Comparison of ENCODE assay signal across 20 cellular contexts in genomic region chr6:166019214-166019613, GRCh38.
DNase-seq lines count a peak whose midpoint lies in the region; ATAC-seq and TF ChIP-seq lines count a peak whose summit lies in the region.
"Had no signal": no experiment of that assay in that cellular context is flagged by ENCODE, and none has a peak within 500 bp of the region (broad histone marks: within the 10 kb centered on the region; RNA-seq: fewer than 3 reads in every experiment).

No MANE protein-coding gene starts in this region.

- peak; percentile 43 for DNase-seq in activated CD4-positive, alpha-beta T cell treated with anti-CD3 and anti-CD28 coated beads, Interleukin-2, amount 10 ng/mL, durations not matched to agents 24 days and 14 days
- no peak for DNase-seq in activated CD4-positive, alpha-beta T cell treated with anti-CD3 and anti-CD28 coated beads, Interleukin-2, amount 10 ng/mL, durations not matched to agents 7 days and 5 days
- DNase-seq in esophagus muscularis mucosa (ENCODE audit: extremely low spot score) (peak; percentile 77), osteocyte (ENCODE audit: extremely low spot score, unreplicated experiment) (peak; percentile 67), esophagus squamous epithelium (lab: John Stamatoyannopoulos, UW) (no peak), smooth muscle cell (lab: John Stamatoyannopoulos, UW; ENCODE audit: unreplicated experiment) (no peak)
- no peak for DNase-seq in activated CD8-positive, alpha-beta memory T cell treated with anti-CD3 and anti-CD28 coated beads, Interleukin-2, amount 50 U/mL, for 4 hours
- DNase-seq: Caco-2; CD4-positive, CD25-positive, alpha-beta regulatory T cell; CD8-positive, alpha-beta T cell; DMS153; DND-41; GM23248; H7; HCEC 1CT had no signal

- H3K27ac ChIP-seq in esophagus muscularis mucosa (replicated peaks in 1 of 4) (no peak overlapping the region), esophagus squamous epithelium (no peak overlapping the region), smooth muscle cell (ENCODE audit: low read depth) (no peak overlapping the region)
- H3K27ac ChIP-seq: 22Rv1, BLaER1, C4-2B, GM23248 had no signal

- POLR2A ChIA-PET in activated CD4-positive, alpha-beta T cell treated with anti-CD3 and anti-CD28 coated beads, Interleukin-2, amount 10 ng/mL, durations not matched to agents 7 days and 5 days (lab: Charles Lee), result no interaction called here

- CTCF ChIA-PET in activated CD4-positive, alpha-beta T cell treated with anti-CD3 and anti-CD28 coated beads, Interleukin-2, amount 10 ng/mL, durations not matched to agents 7 days and 5 days (lab: Charles Lee), result no interaction called here

- peaks cover 0 to 17% (median 14%) of the 10 kb centered on the region in 4 donors for H3K9me3 ChIP-seq in esophagus muscularis mucosa
- no peaks in the 10 kb centered on the region for H3K9me3 ChIP-seq in esophagus squamous epithelium
- peaks cover 4% of the 10 kb centered on the region for H3K9me3 ChIP-seq in smooth muscle cell (replicated peaks; ENCODE audit: low read depth)
- H3K9me3 ChIP-seq: Caco-2 had no signal

- H2AFZ ChIP-seq in smooth muscle cell (ENCODE audit: low read depth), result no peak overlapping the region
- H2AFZ ChIP-seq: GM23248 had no signal

- 81% methylated on average over 5 of the region's 6 CpGs for WGBS in esophagus muscularis mucosa
- 58 to 60% methylated on average over 4 to 5 of the region's 6 CpGs for WGBS in esophagus squamous epithelium, 2 donors
- WGBS in smooth muscle cell (ENCODE audit: low lambda C conversion rate), result 90% methylated on average over 6 of the region's 6 CpGs

- ATAC-seq in GM18870 (IDR thresholded peaks at IDR 0.05; ENCODE audit: unreplicated experiment), result no peak
- ATAC-seq: CD8-positive, alpha-beta T cell had no signal

- intact Hi-C loops in activated CD4-positive, alpha-beta T cell treated with anti-CD3 and anti-CD28 coated beads, Interleukin-2, amount 10 ng/mL, durations not matched to agents 24 days and 14 days (cut with micrococcal nuclease), result no loop called here
- intact Hi-C loops in esophagus muscularis mucosa (cut with DNase I) (no loop called here), esophagus squamous epithelium (cut with DNase I) (no loop called here)

- no peak overlapping the region for H3K4me2 ChIP-seq in smooth muscle cell
- H3K4me2 ChIP-seq: BLaER1 had no signal

- TF ChIP-seq CTCF in esophagus muscularis mucosa (IDR thresholded peaks at IDR 0.05), result no peak
- no peak for TF ChIP-seq CTCF in osteocyte (IDR thresholded peaks at IDR 0.05)
- no peak for TF ChIP-seq CTCF in esophagus squamous epithelium (IDR thresholded peaks at IDR 0.05)
- no peak for TF ChIP-seq CTCF in smooth muscle cell (IDR thresholded peaks at IDR 0.05; ENCODE audit: borderline replicate concordance, insufficient read depth, poor library complexity, severe bottlenecking)

- H3K4me3 ChIP-seq in esophagus muscularis mucosa (no peak overlapping the region), esophagus squamous epithelium (no peak overlapping the region), smooth muscle cell (no peak overlapping the region)
- H3K4me3 ChIP-seq: BLaER1, GM23248 had no signal

- no peaks in the 10 kb centered on the region for H3K4me1 Mint-ChIP-seq in activated CD4-positive, alpha-beta T cell treated with anti-CD3 and anti-CD28 coated beads, Interleukin-2, amount 10 ng/mL, durations not matched to agents 24 days and 14 days
- no peaks in the 10 kb centered on the region for H3K4me1 Mint-ChIP-seq in activated CD4-positive, alpha-beta T cell treated with anti-CD3 and anti-CD28 coated beads, Interleukin-2, amount 10 ng/mL, durations not matched to agents 7 days and 5 days
- no peaks in the 10 kb centered on the region for H3K4me1 Mint-ChIP-seq in osteocyte (ENCODE audit: unreplicated experiment)
- H3K4me1 Mint-ChIP-seq: B cell; CD4-positive, CD25-positive, alpha-beta regulatory T cell had no signal

- no peaks in the 10 kb centered on the region for H3K27me3 Mint-ChIP-seq in activated CD4-positive, alpha-beta T cell treated with anti-CD3 and anti-CD28 coated beads, Interleukin-2, amount 10 ng/mL, durations not matched to agents 24 days and 14 days
- H3K27me3 Mint-ChIP-seq in activated CD4-positive, alpha-beta T cell treated with anti-CD3 and anti-CD28 coated beads, Interleukin-2, amount 10 ng/mL, durations not matched to agents 7 days and 5 days, result no peaks in the 10 kb centered on the region
- no peaks in the 10 kb centered on the region for H3K27me3 Mint-ChIP-seq in osteocyte (ENCODE audit: unreplicated experiment)
- H3K27me3 Mint-ChIP-seq: B cell; CD4-positive, CD25-positive, alpha-beta regulatory T cell had no signal

- no peaks in the 10 kb centered on the region for H3F3A ChIP-seq in smooth muscle cell (ENCODE audit: low read depth)

- H3K4me1 ChIP-seq in esophagus muscularis mucosa (no peaks in the 10 kb centered on the region), esophagus squamous epithelium (no peaks in the 10 kb centered on the region), smooth muscle cell (ENCODE audit: low read depth) (no peaks in the 10 kb centered on the region)
- H3K4me1 ChIP-seq: BLaER1, Caco-2 had no signal

- no peak for TF ChIP-seq POLR2A in esophagus muscularis mucosa (IDR thresholded peaks at IDR 0.05; ENCODE audit: low read depth)
- TF ChIP-seq POLR2A in esophagus squamous epithelium (IDR thresholded peaks at IDR 0.05), result no peak

- no peak overlapping the region for H3K4me3 Mint-ChIP-seq in activated CD4-positive, alpha-beta T cell treated with anti-CD3 and anti-CD28 coated beads, Interleukin-2, amount 10 ng/mL, durations not matched to agents 24 days and 14 days
- H3K4me3 Mint-ChIP-seq in activated CD4-positive, alpha-beta T cell treated with anti-CD3 and anti-CD28 coated beads, Interleukin-2, amount 10 ng/mL, durations not matched to agents 7 days and 5 days, result no peak overlapping the region
- H3K4me3 Mint-ChIP-seq in osteocyte (ENCODE audit: unreplicated experiment), result no peak overlapping the region
- H3K4me3 Mint-ChIP-seq: B cell; CD4-positive, CD25-positive, alpha-beta regulatory T cell; CD8-positive, alpha-beta T cell had no signal

- H3K27ac Mint-ChIP-seq in activated CD4-positive, alpha-beta T cell treated with anti-CD3 and anti-CD28 coated beads, Interleukin-2, amount 10 ng/mL, durations not matched to agents 24 days and 14 days, result no peak overlapping the region
- H3K27ac Mint-ChIP-seq in activated CD4-positive, alpha-beta T cell treated with anti-CD3 and anti-CD28 coated beads, Interleukin-2, amount 10 ng/mL, durations not matched to agents 7 days and 5 days, result no peak overlapping the region
- H3K27ac Mint-ChIP-seq in osteocyte (ENCODE audit: unreplicated experiment), result no peak overlapping the region
- H3K27ac Mint-ChIP-seq: B cell; CD4-positive, CD25-positive, alpha-beta regulatory T cell; CD8-positive, alpha-beta T cell had no signal

- peaks cover 4% of the 10 kb centered on the region for H3K9me3 Mint-ChIP-seq in activated CD4-positive, alpha-beta T cell treated with anti-CD3 and anti-CD28 coated beads, Interleukin-2, amount 10 ng/mL, durations not matched to agents 24 days and 14 days
- peaks cover 7% of the 10 kb centered on the region for H3K9me3 Mint-ChIP-seq in activated CD4-positive, alpha-beta T cell treated with anti-CD3 and anti-CD28 coated beads, Interleukin-2, amount 10 ng/mL, durations not matched to agents 7 days and 5 days
- H3K9me3 Mint-ChIP-seq in osteocyte (ENCODE audit: unreplicated experiment), result peaks cover 25% of the 10 kb centered on the region

- H3K27me3 ChIP-seq in esophagus muscularis mucosa (no peaks in the 10 kb centered on the region), esophagus squamous epithelium (no peaks in the 10 kb centered on the region), smooth muscle cell (ENCODE audit: low read depth) (peaks cover 6% of the 10 kb centered on the region)
- H3K27me3 ChIP-seq: BLaER1 had no signal

- H4K20me1 ChIP-seq in smooth muscle cell (ENCODE audit: low read depth), result no peaks in the 10 kb centered on the region
- H4K20me1 ChIP-seq: BLaER1 had no signal

- no peaks in the 10 kb centered on the region for H3K36me3 Mint-ChIP-seq in activated CD4-positive, alpha-beta T cell treated with anti-CD3 and anti-CD28 coated beads, Interleukin-2, amount 10 ng/mL, durations not matched to agents 24 days and 14 days (ENCODE audit: low read depth)
- H3K36me3 Mint-ChIP-seq in activated CD4-positive, alpha-beta T cell treated with anti-CD3 and anti-CD28 coated beads, Interleukin-2, amount 10 ng/mL, durations not matched to agents 7 days and 5 days (ENCODE audit: low read depth), result no peaks in the 10 kb centered on the region
- H3K36me3 Mint-ChIP-seq in osteocyte (ENCODE audit: unreplicated experiment), result peaks cover 5% of the 10 kb centered on the region
- H3K36me3 Mint-ChIP-seq: CD4-positive, CD25-positive, alpha-beta regulatory T cell; CD8-positive, alpha-beta T cell had no signal

- H3K9ac ChIP-seq in smooth muscle cell (ENCODE audit: low read depth), result no peak overlapping the region
- H3K9ac ChIP-seq: BLaER1, GM23248 had no signal

- H3K79me2 ChIP-seq in smooth muscle cell (ENCODE audit: low read depth), result no peaks in the 10 kb centered on the region

- no peak for TF ChIP-seq EP300 in esophagus muscularis mucosa (IDR thresholded peaks at IDR 0.05)

- H3K36me3 ChIP-seq in esophagus muscularis mucosa, result no peaks in the 10 kb centered on the region
- H3K36me3 ChIP-seq in esophagus squamous epithelium, result no peaks in the 10 kb centered on the region
- H3K36me3 ChIP-seq in smooth muscle cell (ENCODE audit: low read depth), result peaks cover 3% of the 10 kb centered on the region
- H3K36me3 ChIP-seq: BLaER1 had no signal

Comparison
In these comparisons a context has a peak if more than half of its experiments do, and no peak if none do; other contexts are left out.
1. DNase-seq: peak in activated CD4-positive, alpha-beta T cell treated with anti-CD3 and anti-CD28 coated beads, Interleukin-2, amount 10 ng/mL, durations not matched to agents 24 days and 14 days (single experiment), esophagus muscularis mucosa (single experiment) and osteocyte (single experiment); none in activated CD4-positive, alpha-beta T cell treated with anti-CD3 and anti-CD28 coated beads, Interleukin-2, amount 10 ng/mL, durations not matched to agents 7 days and 5 days (single experiment), activated CD8-positive, alpha-beta memory T cell treated with anti-CD3 and anti-CD28 coated beads, Interleukin-2, amount 50 U/mL, for 4 hours (single experiment), esophagus squamous epithelium (single experiment) and smooth muscle cell (single experiment).